ENCODE assay signal across 8 cellular contexts in the genomic region with DNA sequence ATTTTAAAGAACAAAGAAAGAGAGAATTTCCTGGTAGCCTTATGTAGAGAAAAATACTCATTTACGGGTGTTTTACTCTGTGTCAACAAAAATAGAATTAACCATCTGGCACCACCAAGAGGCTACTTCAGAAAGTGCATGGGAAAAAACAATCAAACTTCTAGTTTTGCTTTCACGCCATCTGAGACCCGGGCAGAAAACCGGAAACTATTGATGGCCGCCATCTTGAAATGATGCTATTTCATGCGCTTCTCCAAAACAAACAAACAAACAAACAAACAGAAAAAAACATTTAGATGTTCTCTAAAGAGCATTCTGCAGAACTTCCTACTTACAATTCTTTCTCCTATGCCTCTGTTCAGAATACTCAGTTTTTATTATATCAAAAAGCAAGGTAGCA. TPM values are rescaled to one million over a fixed set of nuclear protein-coding genes. Genes with fewer than 3 reads are reported as not detected.
A peak's percentile ranks its signal among the peaks of the same experiment; 100 is the strongest.
DNase-seq lines count a peak whose midpoint lies in the region; ATAC-seq and TF ChIP-seq lines count a peak whose summit lies in the region.

No MANE protein-coding gene starts in this region.

- H3K36me3 ChIP-seq in ES-I3 (ENCODE audit: insufficient read depth, low read length): no peaks in the 10 kb centered on the region
- H3K36me3 ChIP-seq in skeletal muscle satellite cell (ENCODE audit: insufficient read depth, low read length): no peaks in the 10 kb centered on the region
- no peaks in the 10 kb centered on the region for H3K36me3 ChIP-seq in CD8-positive, alpha-beta T cell (ENCODE audit: insufficient read depth, low read length)
- H3K36me3 ChIP-seq in CD8-positive, alpha-beta memory T cell (ENCODE audit: insufficient read depth, low read length): no peaks in the 10 kb centered on the region

- intact Hi-C loops in CD8-positive, alpha-beta T cell (cut with DNase I, micrococcal nuclease): no loop called here

- H3K9ac ChIP-seq in ES-I3 (ENCODE audit: low read depth, low read length) (peak overlapping the region; percentile 14; the same call in 1 of the 2 replicates), skeletal muscle satellite cell (ENCODE audit: low read depth, low read length) (no peak overlapping the region)

- no peaks in the 10 kb centered on the region for H3K27me3 Mint-ChIP-seq in CD8-positive, alpha-beta T cell (ENCODE audit: low read depth)
- peaks cover 0 to 3% of the 10 kb centered on the region in 2 donors for H3K27me3 Mint-ChIP-seq in CD8-positive, alpha-beta memory T cell

- H3K4me2 ChIP-seq in skeletal muscle satellite cell (ENCODE audit: low read length): peak overlapping the region; percentile 60

- H3K4me3 ChIP-seq in skeletal muscle satellite cell (ENCODE audit: low read length): no peak overlapping the region
- no peak overlapping the region for H3K4me3 ChIP-seq in CD8-positive, alpha-beta T cell (ENCODE audit: low read depth, low read length)
- H3K4me3 ChIP-seq in CD8-positive, alpha-beta memory T cell (ENCODE audit: low read length): no peak overlapping the region

- peak; percentile 84 for ATAC-seq in GM21447 (IDR thresholded peaks at IDR 0.05; ENCODE audit: unreplicated experiment)
- ATAC-seq in CD8-positive, alpha-beta T cell: no peak

- H3K27ac ChIP-seq in CD8-positive, alpha-beta T cell (ENCODE audit: low read depth, low read length): no peak overlapping the region
- H3K27ac ChIP-seq in CD8-positive, alpha-beta memory T cell (ENCODE audit: low read depth, low read length): no peak overlapping the region

- CTCF ChIA-PET in CD8-positive, alpha-beta T cell (lab: Charles Lee): no interaction called here
- CTCF ChIA-PET in CD8-positive, alpha-beta memory T cell (lab: Charles Lee): no interaction called here

- no peaks in the 10 kb centered on the region for H3K9me3 ChIP-seq in ES-I3 (ENCODE audit: control insufficient read depth, insufficient read depth, low read length)
- no peaks in the 10 kb centered on the region for H3K9me3 ChIP-seq in skeletal muscle satellite cell (replicated peaks; ENCODE audit: low read length)
- H3K9me3 ChIP-seq in CD8-positive, alpha-beta T cell (ENCODE audit: low read length): no peaks in the 10 kb centered on the region
- no peaks in the 10 kb centered on the region for H3K9me3 ChIP-seq in CD8-positive, alpha-beta memory T cell (ENCODE audit: low read length)

- DNase-seq in KBM-7 (peak; percentile 51), SHP77 treated with DMSO at 0.1 percent for 48 hours (lab: John Stamatoyannopoulos, UW) (peak; percentile 8), globus pallidus (ENCODE audit: low spot score) (peak; percentile 5)
- no peak for DNase-seq in CD8-positive, alpha-beta T cell
- DNase-seq in CD8-positive, alpha-beta memory T cell: no peak

- POLR2A ChIA-PET in CD8-positive, alpha-beta T cell (lab: Charles Lee): no interaction called here
- POLR2A ChIA-PET in CD8-positive, alpha-beta memory T cell (lab: Charles Lee): no interaction called here

- H3K4me3 Mint-ChIP-seq in CD8-positive, alpha-beta T cell: no peak overlapping the region
- no peak overlapping the region for H3K4me3 Mint-ChIP-seq in CD8-positive, alpha-beta memory T cell

- in situ Hi-C loops in KBM-7 (cut with MboI; ENCODE audit: low pct_unique_long_range_greater_than_20kb, low sequenced_read_pairs): no loop called here

- no peaks in the 10 kb centered on the region for H3K9me3 Mint-ChIP-seq in CD8-positive, alpha-beta T cell
- peaks cover 0 to 5% (median 2%) of the 10 kb centered on the region in 5 donors for H3K9me3 Mint-ChIP-seq in CD8-positive, alpha-beta memory T cell

- H3K4me1 ChIP-seq in ES-I3 (ENCODE audit: insufficient read depth, low read length) (peaks cover 13% of the 10 kb centered on the region; the same call in 1 of the 2 replicates), skeletal muscle satellite cell (ENCODE audit: control insufficient read depth, insufficient read depth, low read length) (no peaks in the 10 kb centered on the region)
- H3K4me1 ChIP-seq in CD8-positive, alpha-beta T cell (ENCODE audit: insufficient read depth, low read length): no peaks in the 10 kb centered on the region
- H3K4me1 ChIP-seq in CD8-positive, alpha-beta memory T cell (ENCODE audit: insufficient read depth, low read length): no peaks in the 10 kb centered on the region

- no peak overlapping the region for H3K27ac Mint-ChIP-seq in CD8-positive, alpha-beta T cell
- H3K27ac Mint-ChIP-seq in CD8-positive, alpha-beta memory T cell: no peak overlapping the region

- no peaks in the 10 kb centered on the region for H3K4me1 Mint-ChIP-seq in CD8-positive, alpha-beta T cell (ENCODE audit: low read depth)
- no peaks in the 10 kb centered on the region for H3K4me1 Mint-ChIP-seq in CD8-positive, alpha-beta memory T cell

- no peaks in the 10 kb centered on the region for H3K36me3 Mint-ChIP-seq in CD8-positive, alpha-beta T cell
- H3K36me3 Mint-ChIP-seq in CD8-positive, alpha-beta memory T cell: no peaks in the 10 kb centered on the region

- TF ChIP-seq CTCF in CD8-positive, alpha-beta T cell (IDR thresholded peaks at IDR 0.05): no peak

- peaks cover 5% of the 10 kb centered on the region for H3K27me3 ChIP-seq in skeletal muscle satellite cell (ENCODE audit: control insufficient read depth, insufficient read depth, low read length)
- H3K27me3 ChIP-seq in CD8-positive, alpha-beta T cell (ENCODE audit: insufficient read depth, low read length): no peaks in the 10 kb centered on the region
- no peaks in the 10 kb centered on the region for H3K27me3 ChIP-seq in CD8-positive, alpha-beta memory T cell (ENCODE audit: insufficient read depth, low read length, poor library complexity, severe bottlenecking)

RNA-seq across cellular contexts. Expression of a gene that starts 49.4 kb away (rescaled TPM):
- not detected in 2 replicates for total RNA-seq in skeletal muscle satellite cell (2012; rRNA removed)
- total RNA-seq in CD8-positive, alpha-beta T cell: not detected
- total RNA-seq in CD8-positive, alpha-beta memory T cell: not detected
- polyA plus RNA-seq in CD8-positive, alpha-beta memory T cell: not detected

Comparison
In these comparisons a context has a peak if more than half of its experiments do, and no peak if none do; other contexts are left out.
1. DNase-seq: peak in KBM-7 (single experiment), SHP77 treated with DMSO at 0.1 percent for 48 hours (single experiment) and globus pallidus (single experiment); none in CD8-positive, alpha-beta T cell (0 of 7) and CD8-positive, alpha-beta memory T cell (0 of 5).